Comparison of ENCODE assay signal across 14 cellular contexts in the genomic region with DNA sequence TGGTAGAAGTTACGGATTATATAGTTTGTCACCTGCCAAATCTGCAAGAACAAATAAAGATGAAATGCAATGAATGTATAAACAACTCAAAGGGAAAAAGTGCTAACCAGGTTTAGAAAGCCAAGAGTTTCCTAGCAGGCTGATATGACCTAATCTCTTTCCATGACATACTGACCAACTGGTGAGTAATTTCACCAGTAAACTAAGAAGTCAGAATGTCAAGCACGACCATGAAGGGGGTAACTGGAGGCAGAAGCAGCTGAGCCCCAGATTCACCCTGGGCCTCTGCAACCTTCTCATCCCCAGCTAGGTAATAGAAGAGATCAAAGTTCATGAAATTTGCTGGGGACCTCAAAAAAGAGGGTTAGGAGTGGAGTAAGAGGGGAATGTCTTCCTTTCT. TPM values are rescaled to one million over a fixed set of nuclear protein-coding genes. Genes with fewer than 3 reads are reported as not detected.
DNase-seq lines count a peak whose midpoint lies in the region; ATAC-seq and TF ChIP-seq lines count a peak whose summit lies in the region.
"Had no signal": no experiment of that assay in that cellular context is flagged by ENCODE, and none has a peak within 500 bp of the region (broad histone marks: within the 10 kb centered on the region; RNA-seq: fewer than 3 reads in every experiment).

No MANE protein-coding gene starts in this region.

- no peak overlapping the region for H3K18ac ChIP-seq in trophoblast cell (ENCODE audit: low read length)

- no peaks in the 10 kb centered on the region for H3K36me3 ChIP-seq in trophoblast cell (ENCODE audit: control insufficient read depth in 1 of 2, insufficient read depth in 2 of 2, low read length in 2 of 2)

- H3K9me3 Mint-ChIP-seq in activated naive CD8-positive, alpha-beta T cell treated with anti-CD3 and anti-CD28 coated beads, Interleukin-2, amount 50 U/mL, for 24 hours: peaks cover 5% of the 10 kb centered on the region
- H3K9me3 Mint-ChIP-seq: activated B cell treated with CpG ODN at 0.5 μM for 24 hours had no signal

- H3K36me3 Mint-ChIP-seq in activated naive CD8-positive, alpha-beta T cell treated with anti-CD3 and anti-CD28 coated beads, Interleukin-2, amount 50 U/mL, for 24 hours (ENCODE audit: low read depth): no peaks in the 10 kb centered on the region
- H3K36me3 Mint-ChIP-seq: CD4-positive, CD25-positive, alpha-beta regulatory T cell had no signal

- no peak overlapping the region for H2AFZ ChIP-seq in trophoblast cell (ENCODE audit: insufficient read depth, low read length, poor library complexity)

- no peak overlapping the region for H3K4me2 ChIP-seq in trophoblast cell (ENCODE audit: low read length)

- no peak overlapping the region for H3K14ac ChIP-seq in trophoblast cell (ENCODE audit: low read length)

- H2AK5ac ChIP-seq in trophoblast cell (ENCODE audit: low read length): peak overlapping the region; percentile 80

- peak; percentile 36 for DNase-seq in GM10248 (ENCODE audit: extremely low spot score)
- peak; percentile 43 for DNase-seq in HCEC 1CT
- peak; percentile 38 for DNase-seq in activated naive CD8-positive, alpha-beta T cell treated with anti-CD3 and anti-CD28 coated beads, Interleukin-2, amount 50 U/mL, for 24 hours
- no peak for DNase-seq in trophoblast cell
- DNase-seq in retina: no peak
- DNase-seq in iPS-NIHi7 (ENCODE audit: extremely low spot score): no peak
- no peak for DNase-seq in NCI-H510A treated with DMSO at 0.1 percent for 48 hours (lab: John Stamatoyannopoulos, UW)
- DNase-seq: activated B cell treated with CpG ODN at 0.5 μM for 24 hours; anterior cingulate cortex; CD4-positive, CD25-positive, alpha-beta regulatory T cell; KG1; naive thymus-derived CD4-positive, alpha-beta T cell; small intestine had no signal

- H3K4me3 Mint-ChIP-seq in activated naive CD8-positive, alpha-beta T cell treated with anti-CD3 and anti-CD28 coated beads, Interleukin-2, amount 50 U/mL, for 24 hours: peak overlapping the region; percentile 39
- H3K4me3 Mint-ChIP-seq: activated B cell treated with CpG ODN at 0.5 μM for 24 hours; CD4-positive, CD25-positive, alpha-beta regulatory T cell; naive thymus-derived CD4-positive, alpha-beta T cell had no signal

- no peak overlapping the region for H3K4ac ChIP-seq in trophoblast cell (ENCODE audit: low read depth, low read length)

- no peak overlapping the region for H2BK5ac ChIP-seq in trophoblast cell (ENCODE audit: low read depth, low read length, poor library complexity)

- no peak overlapping the region for H3K23ac ChIP-seq in trophoblast cell (ENCODE audit: low read length)

- CTCF ChIA-PET in GM10248 (lab: Yijun Ruan, JAX): interaction anchor here (1.2 to 4.8 kb wide), 7 partner anchors 9 to 194 kb away, joined by 3 to 21 read pairs (median 5); partner anchors contain the start of genes HS1BP3 and RHOB

- peaks cover 27% of the 10 kb centered on the region for H3K4me1 Mint-ChIP-seq in activated naive CD8-positive, alpha-beta T cell treated with anti-CD3 and anti-CD28 coated beads, Interleukin-2, amount 50 U/mL, for 24 hours
- H3K4me1 Mint-ChIP-seq: activated B cell treated with CpG ODN at 0.5 μM for 24 hours; CD4-positive, CD25-positive, alpha-beta regulatory T cell; naive thymus-derived CD4-positive, alpha-beta T cell had no signal

- no peak for TF ChIP-seq CTCF in GM10248 (IDR thresholded peaks at IDR 0.05; ENCODE audit: control extremely low read depth, extremely low read depth, low read depth, missing control alignments)

- ATAC-seq in activated naive CD8-positive, alpha-beta T cell treated with anti-CD3 and anti-CD28 coated beads, Interleukin-2, amount 50 U/mL, for 24 hours: peak; percentile 99
- ATAC-seq in HG02852 (IDR thresholded peaks at IDR 0.05; ENCODE audit: unreplicated experiment): no peak
- ATAC-seq: naive thymus-derived CD4-positive, alpha-beta T cell had no signal

- no peaks in the 10 kb centered on the region for H3K27me3 ChIP-seq in trophoblast cell (ENCODE audit: insufficient read depth, low read length)

- H3K9me3 ChIP-seq in trophoblast cell (ENCODE audit: insufficient read depth, low read depth, low read length): peaks cover 4% of the 10 kb centered on the region

- peaks cover 34% of the 10 kb centered on the region for H3K27me3 Mint-ChIP-seq in activated naive CD8-positive, alpha-beta T cell treated with anti-CD3 and anti-CD28 coated beads, Interleukin-2, amount 50 U/mL, for 24 hours

- peaks cover 3 to 11% of the 10 kb centered on the region in 2 experiments for H3K4me1 ChIP-seq in trophoblast cell (ENCODE audit: control insufficient read depth in 1 of 2, insufficient read depth in 2 of 2, low read length in 2 of 2)

- no peak overlapping the region for H4K8ac ChIP-seq in trophoblast cell (ENCODE audit: low read depth, low read length)

- no peak overlapping the region for H3K27ac ChIP-seq in trophoblast cell (ENCODE audit: low read depth, low read length)

- no peak overlapping the region for H3K4me3 ChIP-seq in trophoblast cell (ENCODE audit: low read depth, low read length)

- H3K79me2 ChIP-seq in trophoblast cell (ENCODE audit: control insufficient read depth, insufficient read depth, low read length, poor library complexity): no peaks in the 10 kb centered on the region

- POLR2A ChIA-PET in GM10248 (lab: Yijun Ruan, JAX): interaction anchor here (0.7 to 5.3 kb wide), 3 partner anchors 10 to 114 kb away, joined by 3 to 92 read pairs (median 3); partner anchors contain the start of gene RHOB

- H2BK12ac ChIP-seq in trophoblast cell (ENCODE audit: low read length): no peak overlapping the region

- peaks cover 6% of the 10 kb centered on the region for H3K79me1 ChIP-seq in trophoblast cell (ENCODE audit: low read length)

- no CpG with 5 or more reads among the region's 2 CpGs for WGBS in trophoblast cell (ENCODE audit: extremely low coverage, insufficient coverage, insufficient read length)

- no peak overlapping the region for H4K12ac ChIP-seq in trophoblast cell (ENCODE audit: low read depth, low read length)

- H2BK120ac ChIP-seq in trophoblast cell (ENCODE audit: insufficient read depth, low read length, poor library complexity): peak overlapping the region; percentile 69

- peak overlapping the region; percentile 88 for H3K27ac Mint-ChIP-seq in activated naive CD8-positive, alpha-beta T cell treated with anti-CD3 and anti-CD28 coated beads, Interleukin-2, amount 50 U/mL, for 24 hours
- H3K27ac Mint-ChIP-seq: activated B cell treated with CpG ODN at 0.5 μM for 24 hours; CD4-positive, CD25-positive, alpha-beta regulatory T cell had no signal

- no peak overlapping the region for H4K91ac ChIP-seq in trophoblast cell (ENCODE audit: low read depth, low read length)

- no peak overlapping the region for H3K9ac ChIP-seq in trophoblast cell (ENCODE audit: low read length)

RNA-seq across cellular contexts. Expression of gene RHOB, which starts 10.2 kb away (rescaled TPM):
- polyA plus RNA-seq in trophoblast cell (2013): 220 and 222 TPM in 2 replicates

Comparison
In these comparisons a context has a peak if more than half of its experiments do, and no peak if none do; other contexts are left out.
1. DNase-seq: peak in GM10248 (single experiment), HCEC 1CT (single experiment) and activated naive CD8-positive, alpha-beta T cell treated with anti-CD3 and anti-CD28 coated beads, Interleukin-2, amount 50 U/mL, for 24 hours (single experiment); none in trophoblast cell (0 of 2), retina (single experiment), iPS-NIHi7 (single experiment) and NCI-H510A treated with DMSO at 0.1 percent for 48 hours (single experiment).